1 cellular context compared by ENCODE assay signal in the genomic region with DNA sequence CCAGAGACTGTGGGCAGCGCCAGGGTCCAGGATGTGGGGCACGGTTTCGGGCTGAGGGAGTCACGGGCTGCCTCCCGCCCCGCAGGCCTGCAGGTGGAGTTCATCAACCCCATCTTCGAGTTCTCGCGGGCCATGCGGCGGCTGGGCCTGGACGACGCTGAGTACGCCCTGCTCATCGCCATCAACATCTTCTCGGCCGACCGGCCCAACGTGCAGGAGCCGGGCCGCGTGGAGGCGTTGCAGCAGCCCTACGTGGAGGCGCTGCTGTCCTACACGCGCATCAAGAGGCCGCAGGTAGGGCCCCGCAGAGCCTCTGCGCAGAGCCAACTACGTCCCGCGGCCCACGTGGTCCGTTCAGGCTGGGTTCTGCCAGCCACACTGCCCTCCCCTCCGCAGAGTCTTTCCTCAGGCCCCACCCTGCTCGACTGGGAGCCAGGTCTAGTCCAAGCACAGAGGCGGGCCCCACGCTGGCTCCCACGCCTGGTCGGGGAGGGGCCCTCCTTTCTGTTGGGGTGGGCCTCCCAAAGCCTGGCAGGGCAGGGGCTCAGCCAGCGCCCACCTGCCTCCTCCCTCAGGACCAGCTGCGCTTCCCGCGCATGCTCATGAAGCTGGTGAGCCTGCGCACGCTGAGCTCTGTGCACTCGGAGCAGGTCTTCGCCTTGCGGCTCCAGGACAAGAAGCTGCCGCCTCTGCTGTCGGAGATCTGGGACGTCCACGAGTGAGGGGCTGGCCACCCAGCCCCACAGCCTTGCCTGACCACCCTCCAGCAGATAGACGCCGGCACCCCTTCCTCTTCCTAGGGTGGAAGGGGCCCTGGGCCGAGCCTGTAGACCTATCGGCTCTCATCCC.
TF ChIP-seq lines count a peak whose summit lies in the region.

No MANE protein-coding gene starts in this region.

TF ChIP-seq in GM23338, 12 proteins besides CTCF, POLR2A, EP300 and RAD21:
- TF ChIP-seq REST (IDR thresholded peaks at IDR 0.05; ENCODE audit: unreplicated experiment) (no peak), ZNF331 (CRISPR knock-in tag; IDR thresholded peaks at IDR 0.05; ENCODE audit: low read depth) (no peak), ZNF462 (CRISPR knock-in tag; IDR thresholded peaks at IDR 0.05) (no peak), ZNF114 (CRISPR knock-in tag; IDR thresholded peaks at IDR 0.05) (no peak), ETS1 (IDR thresholded peaks at IDR 0.05) (no peak), CREB1 (CRISPR knock-in tag; IDR thresholded peaks at IDR 0.05; ENCODE audit: low read depth) (no peak), JUNB (IDR thresholded peaks at IDR 0.05; ENCODE audit: unreplicated experiment) (no peak), EZH2phosphoT487 (IDR thresholded peaks at IDR 0.05; ENCODE audit: unreplicated experiment) (no peak), NANOG (IDR thresholded peaks at IDR 0.05; ENCODE audit: borderline replicate concordance) (no peak), EZH2 (IDR thresholded peaks at IDR 0.05; ENCODE audit: low read depth, unreplicated experiment) (no peak), STAT1 (IDR thresholded peaks at IDR 0.05; ENCODE audit: unreplicated experiment) (no peak), POLR2AphosphoS5 (IDR thresholded peaks at IDR 0.05; ENCODE audit: low read depth) (no peak)
TF ChIP-seq in GM23338: peak in this region for 0.
